Comparison of ENCODE assay signal across 8 cellular contexts in the genomic region with DNA sequence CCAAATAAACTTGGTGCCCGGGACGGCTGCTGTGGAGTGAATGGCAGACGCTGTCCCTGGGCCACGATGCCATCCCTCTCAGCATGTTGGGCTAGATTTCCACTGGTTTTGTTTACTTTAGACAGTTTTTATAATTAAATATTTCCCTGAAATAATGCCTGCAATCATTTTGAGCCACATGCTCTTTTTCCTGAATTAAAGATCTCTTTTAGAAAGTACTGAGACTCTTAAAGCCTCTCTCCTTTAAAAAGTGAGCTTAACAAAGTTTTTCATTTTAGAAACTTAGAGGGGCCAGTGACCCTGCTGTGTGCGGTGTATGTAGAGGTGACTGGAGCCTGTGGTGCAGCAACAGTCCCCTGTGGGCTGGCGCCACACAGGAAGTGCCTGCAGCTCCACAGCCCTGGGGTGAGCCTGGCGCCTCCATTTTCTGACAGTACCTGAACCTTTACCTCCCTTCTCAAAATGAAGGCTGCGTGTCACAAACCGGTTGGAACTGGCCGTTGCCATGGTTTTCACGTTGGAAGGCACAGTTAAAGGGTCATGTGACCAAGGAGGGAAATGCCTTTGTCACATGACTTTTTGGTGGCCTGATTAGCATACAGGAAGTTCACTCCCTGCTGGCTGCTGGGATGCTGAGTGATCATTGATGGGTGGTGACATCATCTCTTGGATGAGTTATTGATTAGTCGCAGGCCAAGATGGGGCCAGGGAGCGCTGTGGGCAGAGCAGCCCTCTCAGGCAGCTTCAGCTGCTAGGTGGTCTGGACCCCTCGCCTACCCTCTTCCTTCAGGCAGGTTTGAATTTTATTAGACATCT. TPM values are rescaled to one million over a fixed set of nuclear protein-coding genes. Genes with fewer than 3 reads are reported as not detected.
DNase-seq lines count a peak whose midpoint lies in the region; ATAC-seq, FAIRE-seq and TF ChIP-seq lines count a peak whose summit lies in the region.

No MANE protein-coding gene starts in this region.

- no peaks in the 10 kb centered on the region for H3K23me2 ChIP-seq in H9 (ENCODE audit: insufficient read length, low read depth, low read length, poor library complexity, severe bottlenecking)

- H3K9ac ChIP-seq in H9 (ENCODE audit: extremely low read depth, insufficient read length, low read length) (no peak overlapping the region), keratinocyte (ENCODE audit: control insufficient read depth, extremely low read depth, insufficient read depth, low read length) (peak overlapping the region; percentile 75)

- H3K9me1 ChIP-seq in keratinocyte (ENCODE audit: control insufficient read depth, extremely low read depth, insufficient read depth, low read length), result no peaks in the 10 kb centered on the region

- H3K56ac ChIP-seq in H9 (ENCODE audit: insufficient read length, low read depth, low read length), result no peak overlapping the region

- dilution Hi-C loops in keratinocyte (cut with MboI; ENCODE audit: extremely low pct_ligation_motif_present, low sequenced_read_pairs), result no loop called here

- no peak overlapping the region for H2AK5ac ChIP-seq in H9 (ENCODE audit: insufficient read length, low read length)

- H3T11ph ChIP-seq in H9 (ENCODE audit: low read length), result no peak overlapping the region

- H2AFZ ChIP-seq in H9 (ENCODE audit: low read length) (no peak overlapping the region), keratinocyte (ENCODE audit: control insufficient read depth, low read length) (no peak overlapping the region)

- no peaks in the 10 kb centered on the region for H3K79me1 ChIP-seq in H9 (ENCODE audit: insufficient read depth, low read depth, low read length, poor library complexity, severe bottlenecking)

- H3K4me1 ChIP-seq in H9 (ENCODE audit: insufficient read depth, low read length) (peaks cover 9% of the 10 kb centered on the region; the same call in 1 of the 2 replicates), keratinocyte (ENCODE audit: control insufficient read depth, extremely low read depth, insufficient read depth, low read length) (peaks cover 55% of the 10 kb centered on the region)

- no peak overlapping the region for H2BK15ac ChIP-seq in H9 (ENCODE audit: low read depth, low read length)

- peak overlapping the region; percentile 29 to 51 for H3K4me3 Mint-ChIP-seq in H9
- H3K4me3 Mint-ChIP-seq in central memory CD8-positive, alpha-beta T cell, result peak overlapping the region; percentile 64

- peak overlapping the region; percentile 75 for H3K18ac ChIP-seq in H9 (ENCODE audit: insufficient read length, low read depth, low read length)

- peak; percentile 99 for DNase-seq in ELR (ENCODE audit: low read depth)
- DNase-seq in H9, result peak; percentile 91
- peak; percentile 22 for DNase-seq in NCI-H1417 treated with DMSO at 0.1 percent for 48 hours (lab: John Stamatoyannopoulos, UW)
- peak; percentile 72 to 92 for DNase-seq in central memory CD8-positive, alpha-beta T cell (ENCODE audit: low spot score in 2 of 2)
- DNase-seq in keratinocyte (ENCODE audit: low read depth, low spot score), result peak; percentile 90
- peak; percentile 83 for DNase-seq in stimulated activated CD4-positive, alpha-beta T cell treated with anti-CD3 and anti-CD28 coated beads, Interleukin-15, amount 100 ng/mL, for 24 hours
- DNase-seq in SKM-1 treated with dmso at 0.1 percent for 144 hours (lab: John Stamatoyannopoulos, UW; ENCODE audit: unreplicated experiment), result no peak

- H3K27ac ChIP-seq in H9 (ENCODE audit: insufficient read length, low read depth, low read length), result peak overlapping the region; percentile 21
- H3K27ac ChIP-seq in keratinocyte (ENCODE audit: control insufficient read depth, insufficient read depth, low read length), result peak overlapping the region; percentile 85

- H3K79me2 ChIP-seq in H9 (ENCODE audit: insufficient read depth, low read length) (peaks cover 4% of the 10 kb centered on the region; the same call in 1 of the 2 replicates), keratinocyte (ENCODE audit: control insufficient read depth, insufficient read depth, low read length) (peaks cover 56% of the 10 kb centered on the region)

- H3K4me3 ChIP-seq in keratinocyte (ENCODE audit: control insufficient read depth in 2 of 3, extremely low read depth in 1 of 3, insufficient read depth in 2 of 3, low read depth in 1 of 3, low read length in 3 of 3), result peak overlapping the region in 1 of 3 experiments; percentile 43

- H3K9me3 ChIP-seq in H9 (ENCODE audit: control insufficient read depth, low read depth, low read length), result no peaks in the 10 kb centered on the region
- H3K9me3 ChIP-seq in keratinocyte (ENCODE audit: control insufficient read depth, low read depth, low read length), result no peaks in the 10 kb centered on the region

- peak overlapping the region; percentile 11; the same call in 1 of the 2 replicates for H3K14ac ChIP-seq in H9 (ENCODE audit: insufficient read depth, low read length)

- H3K23ac ChIP-seq in H9 (ENCODE audit: insufficient read length, low read depth, low read length), result no peak overlapping the region

- H3K27me3 Mint-ChIP-seq in H9 (ENCODE audit: low read depth), result no peaks in the 10 kb centered on the region
- H3K27me3 Mint-ChIP-seq in central memory CD8-positive, alpha-beta T cell, result no peaks in the 10 kb centered on the region

- H3K9me3 Mint-ChIP-seq in H9, result no peaks in the 10 kb centered on the region
- no peaks in the 10 kb centered on the region for H3K9me3 Mint-ChIP-seq in central memory CD8-positive, alpha-beta T cell

- ATAC-seq in activated CD4-positive, CD25-positive, alpha-beta regulatory T cell treated with anti-CD3 and anti-CD28 coated beads, Interleukin-2, amount 50 U/mL, for 24 hours, result peak; percentile 88 to 89
- peak; percentile 97 for ATAC-seq in central memory CD8-positive, alpha-beta T cell (replicated peaks; ENCODE audit: extremely low read depth, poor library complexity, severe bottlenecking)

- no peak overlapping the region for H2BK20ac ChIP-seq in H9 (ENCODE audit: low read depth, low read length, poor library complexity, severe bottlenecking)

- no peaks in the 10 kb centered on the region for H4K20me1 ChIP-seq in H9 (ENCODE audit: control insufficient read depth, insufficient read depth, insufficient read length)
- H4K20me1 ChIP-seq in keratinocyte (ENCODE audit: control insufficient read depth, extremely low read depth, insufficient read depth, low read length), result no peaks in the 10 kb centered on the region

- FAIRE-seq in keratinocyte (lab: Jason Lieb, UNC), result peak; percentile 98

- no CpG with 5 or more reads among the region's 14 CpGs for WGBS in H9 (ENCODE audit: extremely low coverage, insufficient read length, low lambda C conversion rate)

- H3K4me1 Mint-ChIP-seq in H9, result peaks cover 49 to 54% of the 10 kb centered on the region in 2 experiments
- H3K4me1 Mint-ChIP-seq in central memory CD8-positive, alpha-beta T cell, result peaks cover 35% of the 10 kb centered on the region

- no peak overlapping the region for H4K91ac ChIP-seq in H9 (ENCODE audit: insufficient read length, low read depth, low read length)

- H3K4me2 ChIP-seq in H9 (ENCODE audit: insufficient read depth, insufficient read length, low read length), result no peak overlapping the region
- H3K4me2 ChIP-seq in keratinocyte (ENCODE audit: control insufficient read depth, extremely low read depth, insufficient read depth, low read depth, low read length), result peak overlapping the region; percentile 77

- peaks cover 23 to 24% of the 10 kb centered on the region in 2 experiments for H3K36me3 ChIP-seq in keratinocyte (ENCODE audit: control insufficient read depth in 2 of 2, extremely low read depth in 1 of 2, insufficient read depth in 2 of 2, low read length in 2 of 2)

- H4K5ac ChIP-seq in H9 (ENCODE audit: insufficient read length, low read depth, low read length), result no peak overlapping the region

- no peak overlapping the region for H3K4ac ChIP-seq in H9 (ENCODE audit: low read depth, low read length)

- peak overlapping the region; percentile 29 for H2BK120ac ChIP-seq in H9 (ENCODE audit: low read depth, low read length, poor library complexity, severe bottlenecking)

- TF ChIP-seq CTCF in H9 (conservative IDR thresholded peaks at IDR 0.05) (no peak), keratinocyte (optimal IDR thresholded peaks at IDR 0.05 in 1 of 3, IDR thresholded peaks at IDR 0.05 in 1 of 3, conservative IDR thresholded peaks at IDR 0.05 in 1 of 3; ENCODE audit: extremely low read depth in 1 of 3, insufficient read depth in 2 of 3, low read length in 3 of 3) (no peak)

- H4K8ac ChIP-seq in H9 (replicated peaks; ENCODE audit: insufficient read length, low read depth, low read length), result no peak overlapping the region

- H3K27me3 ChIP-seq in H9 (ENCODE audit: insufficient read depth, low read length) (no peaks in the 10 kb centered on the region), keratinocyte (ENCODE audit: control insufficient read depth, extremely low read depth, insufficient read depth, low read length) (no peaks in the 10 kb centered on the region)

- H2BK12ac ChIP-seq in H9 (ENCODE audit: insufficient read length, low read depth, low read length), result no peak overlapping the region

- H3K36me3 Mint-ChIP-seq in H9 (ENCODE audit: insufficient read depth in 1 of 3, low read depth in 3 of 3), result peaks cover 12 to 37% (median 30%) of the 10 kb centered on the region in 3 experiments; a peak in 6 of 7 replicates
- H3K36me3 Mint-ChIP-seq in central memory CD8-positive, alpha-beta T cell (ENCODE audit: insufficient read depth), result peaks cover 27% of the 10 kb centered on the region

- H3K27ac Mint-ChIP-seq in H9, result peak overlapping the region; percentile 96 to 99 (median 98)
- peak overlapping the region; percentile 97 for H3K27ac Mint-ChIP-seq in central memory CD8-positive, alpha-beta T cell (ENCODE audit: low read depth)

- no peak overlapping the region for H2BK5ac ChIP-seq in H9 (ENCODE audit: insufficient read length, low read length)

RNA-seq across cellular contexts. Expression of a gene that starts 26.3 kb away (rescaled TPM):
- 2.6 and 2.8 TPM in 2 replicates for total RNA-seq in H9 (2021)
- 0.47 to 1.0 TPM (median 0.77 TPM) in 3 replicates for polyA plus RNA-seq in keratinocyte
- not detected for polyA plus RNA-seq in keratinocyte (2011; ENCODE audit: low read depth)
- 0.45 and 1.0 TPM in 2 replicates for polyA plus RNA-seq in keratinocyte (2011; cell fraction: cytosol; rRNA removed)
- polyA plus RNA-seq in keratinocyte (2011; cell fraction: nucleus; rRNA removed), result 0.70 and 2.1 TPM in 2 replicates
- 0.37 and 1.2 TPM in 2 replicates for polyA plus RNA-seq in keratinocyte (2012; ENCODE audit: low replicate concordance)
- polyA minus RNA-seq in keratinocyte, result not detected in 3 replicates
- polyA minus RNA-seq in keratinocyte (2011; cell fraction: cytosol; rRNA and poly(A)+ RNA removed), result not detected
- 0.63 and 0.78 TPM in 2 replicates for polyA minus RNA-seq in keratinocyte (2011; cell fraction: nucleus; rRNA and poly(A)+ RNA removed)

RNA-seq across cellular contexts. Expression of a gene that starts 26.9 kb away (rescaled TPM):
- 489 and 509 TPM in 2 replicates for total RNA-seq in H9 (2021)
- polyA plus RNA-seq in keratinocyte, result 294 to 475 TPM (median 343 TPM) in 3 replicates
- 523 TPM for polyA plus RNA-seq in keratinocyte (2011; ENCODE audit: low read depth)
- polyA plus RNA-seq in keratinocyte (2011; cell fraction: cytosol; rRNA removed), result 167 and 490 TPM in 2 replicates
- 169 and 188 TPM in 2 replicates for polyA plus RNA-seq in keratinocyte (2011; cell fraction: nucleus; rRNA removed)
- 285 and 463 TPM in 2 replicates for polyA plus RNA-seq in keratinocyte (2012; ENCODE audit: low replicate concordance)
- polyA minus RNA-seq in keratinocyte, result 116 to 149 TPM (median 142 TPM) in 3 replicates
- 191 TPM for polyA minus RNA-seq in keratinocyte (2011; cell fraction: cytosol; rRNA and poly(A)+ RNA removed)
- polyA minus RNA-seq in keratinocyte (2011; cell fraction: nucleus; rRNA and poly(A)+ RNA removed), result 36.9 and 41.3 TPM in 2 replicates

RNA-seq across cellular contexts. Expression of a gene that starts 39.6 kb away (rescaled TPM):
- total RNA-seq in H9 (2021), result 15.7 and 16.6 TPM in 2 replicates
- 0.56 to 1.4 TPM (median 1.2 TPM) in 3 replicates for polyA plus RNA-seq in keratinocyte
- polyA plus RNA-seq in keratinocyte (2011; ENCODE audit: low read depth), result 2.0 TPM
- 0.11 and 0.26 TPM in 2 replicates for polyA plus RNA-seq in keratinocyte (2011; cell fraction: cytosol; rRNA removed)
- 7.7 and 8.1 TPM in 2 replicates for polyA plus RNA-seq in keratinocyte (2011; cell fraction: nucleus; rRNA removed)
- 0.78 and 2.9 TPM in 2 replicates for polyA plus RNA-seq in keratinocyte (2012; ENCODE audit: low replicate concordance)
- polyA minus RNA-seq in keratinocyte, result 0.43 to 0.86 TPM (median 0.69 TPM) in 3 replicates
- not detected for polyA minus RNA-seq in keratinocyte (2011; cell fraction: cytosol; rRNA and poly(A)+ RNA removed)
- polyA minus RNA-seq in keratinocyte (2011; cell fraction: nucleus; rRNA and poly(A)+ RNA removed), result 0.95 and 1.9 TPM in 2 replicates

RNA-seq across cellular contexts. Expression of a gene that starts 49.0 kb away (rescaled TPM):
- 5.9 and 6.4 TPM in 2 replicates for total RNA-seq in H9 (2021)
- polyA plus RNA-seq in keratinocyte, result 0.07 to 0.21 TPM (median 0.14 TPM) in 3 replicates
- polyA plus RNA-seq in keratinocyte (2011; ENCODE audit: low read depth), result not detected
- 0.01 and 0.12 TPM in 2 replicates for polyA plus RNA-seq in keratinocyte (2011; cell fraction: cytosol; rRNA removed)
- 0.33 and 0.67 TPM in 2 replicates for polyA plus RNA-seq in keratinocyte (2011; cell fraction: nucleus; rRNA removed)
- 0.11 and 0.18 TPM in 2 replicates for polyA plus RNA-seq in keratinocyte (2012; ENCODE audit: low replicate concordance)
- 0.07 to 0.16 TPM in 2 of 3 replicates, not detected in the other for polyA minus RNA-seq in keratinocyte
- polyA minus RNA-seq in keratinocyte (2011; cell fraction: cytosol; rRNA and poly(A)+ RNA removed), result 0.58 TPM
- polyA minus RNA-seq in keratinocyte (2011; cell fraction: nucleus; rRNA and poly(A)+ RNA removed), result 1.1 and 1.4 TPM in 2 replicates
